Comparison of ENCODE assay signal across 18 cellular contexts in the genomic region with DNA sequence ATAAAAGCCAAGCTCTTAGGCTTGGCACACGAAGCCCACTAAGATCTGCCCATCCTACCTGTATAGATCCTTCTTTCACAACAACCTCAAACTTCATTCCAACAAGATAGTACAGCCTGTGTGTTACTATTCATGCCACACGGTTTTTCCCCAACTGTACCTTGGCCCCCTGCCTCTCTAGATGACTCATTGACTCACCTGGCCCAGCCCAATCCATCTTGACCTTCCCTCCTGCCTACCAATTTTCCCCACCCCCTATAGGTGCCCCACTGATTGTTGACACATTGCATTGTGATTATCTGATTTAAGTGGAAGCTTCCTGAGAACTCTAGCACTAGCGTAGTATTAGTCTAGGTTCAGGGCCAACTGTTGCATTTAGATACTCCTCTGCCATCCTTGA. TPM values are rescaled to one million over a fixed set of nuclear protein-coding genes. Genes with fewer than 3 reads are reported as not detected.
DNase-seq lines count a peak whose midpoint lies in the region; ATAC-seq and TF ChIP-seq lines count a peak whose summit lies in the region.
"Had no signal": no experiment of that assay in that cellular context is flagged by ENCODE, and none has a peak within 500 bp of the region (broad histone marks: within the 10 kb centered on the region; RNA-seq: fewer than 3 reads in every experiment).

No MANE protein-coding gene starts in this region.

- peaks cover 16% of the 10 kb centered on the region for H3K4me1 ChIP-seq in GM23338 (ENCODE audit: insufficient read depth)

- no peaks in the 10 kb centered on the region for H3K9me3 ChIP-seq in CD4-positive, alpha-beta T cell (ENCODE audit: control insufficient read depth, low read length)
- H3K9me3 ChIP-seq: MG63 had no signal

- H2AFZ ChIP-seq in GM23338 = no peak overlapping the region

- TF ChIP-seq CTCF in CD4-positive, alpha-beta T cell (IDR thresholded peaks at IDR 0.05) = no peak
- TF ChIP-seq CTCF in GM23338 (conservative IDR thresholded peaks at IDR 0.05; ENCODE audit: low read depth in 2 of 2) = no peak

- H3K4me3 ChIP-seq in GM23338 = no peak overlapping the region
- H3K4me3 ChIP-seq: MG63 had no signal

- POLR2A ChIA-PET in CD4-positive, alpha-beta T cell (lab: Charles Lee) = interaction anchor here (0.6 to 2.8 kb wide), 3 partner anchors 10 to 183 kb away, joined by 3 to 30 read pairs (median 6); no protein-coding TSS in a partner anchor
- POLR2A ChIA-PET in naive thymus-derived CD8-positive, alpha-beta T cell (lab: Charles Lee) = no interaction called here

- DNase-seq in CD4-positive, alpha-beta T cell = no peak
- DNase-seq in GM23338 (ENCODE audit: low spot score) (no peak), SKM-1 (lab: John Stamatoyannopoulos, UW; ENCODE audit: unreplicated experiment) (no peak), AG08395 (ENCODE audit: low spot score) (no peak)
- no peak for DNase-seq in central memory CD8-positive, alpha-beta T cell (ENCODE audit: low spot score in 2 of 2)
- DNase-seq in naive thymus-derived CD8-positive, alpha-beta T cell = no peak
- DNase-seq: ACHN; DMS153; MG63; NCI-H1105; NCI-H1694 treated with DMSO at 0.1 percent for 48 hours; NCI-H345; NCI-H526 treated with DMSO at 0.1 percent for 48 hours; NK-92 treated with Interleukin-12 subunit alpha and Interleukin-12 subunit beta, amount 100 ng/mL, for 24 hours had no signal

- peak overlapping the region; percentile 76 for H3K27ac Mint-ChIP-seq in CD4-positive, alpha-beta T cell
- H3K27ac Mint-ChIP-seq in GM23338 = peak overlapping the region; percentile 32; the same call in 1 of the 2 replicates
- H3K27ac Mint-ChIP-seq in central memory CD8-positive, alpha-beta T cell (ENCODE audit: low read depth) = peak overlapping the region; percentile 34
- peak overlapping the region in 9 of 10 donors; percentile 72 to 95 (median 92) for H3K27ac Mint-ChIP-seq in naive thymus-derived CD8-positive, alpha-beta T cell
- H3K27ac Mint-ChIP-seq: B cell had no signal

- H3F3A ChIP-seq in GM23338 (replicated peaks; ENCODE audit: low read depth) = no peaks in the 10 kb centered on the region

- no peaks in the 10 kb centered on the region for H3K36me3 Mint-ChIP-seq in CD4-positive, alpha-beta T cell (ENCODE audit: low read depth)
- no peaks in the 10 kb centered on the region; the same call in 2 of the 3 replicates for H3K36me3 Mint-ChIP-seq in GM23338 (ENCODE audit: low read depth)
- peaks cover 6% of the 10 kb centered on the region for H3K36me3 Mint-ChIP-seq in central memory CD8-positive, alpha-beta T cell (ENCODE audit: insufficient read depth)
- H3K36me3 Mint-ChIP-seq in naive thymus-derived CD8-positive, alpha-beta T cell = no peaks in the 10 kb centered on the region

- no peaks in the 10 kb centered on the region for H3K27me3 Mint-ChIP-seq in CD4-positive, alpha-beta T cell
- H3K27me3 Mint-ChIP-seq in GM23338 (ENCODE audit: insufficient read depth, low read depth, poor library complexity) = no peaks in the 10 kb centered on the region
- H3K27me3 Mint-ChIP-seq in central memory CD8-positive, alpha-beta T cell = no peaks in the 10 kb centered on the region
- no peaks in the 10 kb centered on the region for H3K27me3 Mint-ChIP-seq in naive thymus-derived CD8-positive, alpha-beta T cell
- H3K27me3 Mint-ChIP-seq: B cell had no signal

- no peak overlapping the region for H3K4me3 Mint-ChIP-seq in CD4-positive, alpha-beta T cell
- H3K4me3 Mint-ChIP-seq in GM23338 = no peak overlapping the region
- H3K4me3 Mint-ChIP-seq in central memory CD8-positive, alpha-beta T cell = no peak overlapping the region
- H3K4me3 Mint-ChIP-seq in naive thymus-derived CD8-positive, alpha-beta T cell = peak overlapping the region in 2 of 10 donors; percentile 19 to 41
- H3K4me3 Mint-ChIP-seq: B cell had no signal

- H3K9me2 ChIP-seq in GM23338 (ENCODE audit: insufficient read depth) = peaks cover 10% of the 10 kb centered on the region; the same call in 1 of the 2 replicates

- no peak for ATAC-seq in CD4-positive, alpha-beta T cell (ENCODE audit: poor library complexity)
- ATAC-seq in GM23338 (no peak), GM21619 (IDR thresholded peaks at IDR 0.05; ENCODE audit: unreplicated experiment) (no peak)
- no peak for ATAC-seq in central memory CD8-positive, alpha-beta T cell (replicated peaks; ENCODE audit: extremely low read depth, poor library complexity, severe bottlenecking)
- ATAC-seq in naive thymus-derived CD8-positive, alpha-beta T cell = no peak
- ATAC-seq: HepG2 had no signal

- H3K27me3 ChIP-seq in CD4-positive, alpha-beta T cell (ENCODE audit: control insufficient read depth, insufficient read depth, low read length) = no peaks in the 10 kb centered on the region
- no peaks in the 10 kb centered on the region for H3K27me3 ChIP-seq in GM23338 (ENCODE audit: insufficient read depth)
- H3K27me3 ChIP-seq: MG63 had no signal

- H4K20me1 ChIP-seq in GM23338 (replicated peaks; ENCODE audit: insufficient read depth) = no peaks in the 10 kb centered on the region

- peaks cover 3% of the 10 kb centered on the region for H3K9me3 Mint-ChIP-seq in CD4-positive, alpha-beta T cell
- H3K9me3 Mint-ChIP-seq in GM23338 = no peaks in the 10 kb centered on the region; the same call in 2 of the 3 replicates
- H3K9me3 Mint-ChIP-seq in central memory CD8-positive, alpha-beta T cell = no peaks in the 10 kb centered on the region
- H3K9me3 Mint-ChIP-seq in naive thymus-derived CD8-positive, alpha-beta T cell = peaks cover 0 to 3% (median 0%) of the 10 kb centered on the region in 9 donors

- no peak overlapping the region for H3K4me2 ChIP-seq in GM23338
- H3K4me2 ChIP-seq: KMS-11 had no signal

- H3K36me3 ChIP-seq in GM23338 (ENCODE audit: insufficient read depth) = no peaks in the 10 kb centered on the region
- H3K36me3 ChIP-seq: MG63 had no signal

- no peaks in the 10 kb centered on the region for H3K79me2 ChIP-seq in GM23338 (replicated peaks; ENCODE audit: insufficient read depth)

- peaks cover 42% of the 10 kb centered on the region for H3K4me1 Mint-ChIP-seq in CD4-positive, alpha-beta T cell (ENCODE audit: low read depth)
- peaks cover 27% of the 10 kb centered on the region for H3K4me1 Mint-ChIP-seq in GM23338
- H3K4me1 Mint-ChIP-seq in central memory CD8-positive, alpha-beta T cell = peaks cover 34% of the 10 kb centered on the region
- H3K4me1 Mint-ChIP-seq in naive thymus-derived CD8-positive, alpha-beta T cell = peaks cover 41 to 54% (median 49%) of the 10 kb centered on the region in 4 donors

- CTCF ChIA-PET in CD4-positive, alpha-beta T cell (lab: Charles Lee) = no interaction called here

- intact Hi-C loops in CD4-positive, alpha-beta T cell (cut with DNase I, micrococcal nuclease) = loop anchor here in 1 of 2 experiments (5.0 kb wide), 1 partner anchor 38 kb away; no protein-coding TSS in a partner anchor

- no peak overlapping the region for H3K27ac ChIP-seq in CD4-positive, alpha-beta T cell (ENCODE audit: low read depth, low read length)
- no peak overlapping the region for H3K27ac ChIP-seq in GM23338 (ENCODE audit: low read depth)
- H3K27ac ChIP-seq: KMS-11 had no signal

TF ChIP-seq in GM23338, 12 proteins besides CTCF, POLR2A, EP300 and RAD21:
- TF ChIP-seq CREB1 (CRISPR knock-in tag; IDR thresholded peaks at IDR 0.05; ENCODE audit: low read depth) = no peak

RNA-seq across cellular contexts. Expression of a gene that starts 2.0 kb away (rescaled TPM):
- 1 to 10 TPM; 2.1 to 2.2 TPM for total RNA-seq in CD4-positive, alpha-beta T cell
- total RNA-seq in GM23338 (2014; rRNA removed; shearing (Covaris generic)) = 0.74 and 1.2 TPM in 2 replicates
- 0.35 and 1.3 TPM in 2 replicates for polyA plus RNA-seq in GM23338 (2016; fragmentation: Nextera tagmentation; extraction: Ambion mirVana)
- not detected for total RNA-seq in naive thymus-derived CD8-positive, alpha-beta T cell
- polyA plus RNA-seq in naive thymus-derived CD8-positive, alpha-beta T cell = 10 to 100 TPM; 28.4 to 39.2 (median 37.0) TPM
- total RNA-seq: B cell had no signal

Comparison
In these comparisons a context has a peak if more than half of its experiments do, and no peak if none do; other contexts are left out.
1. H3K27ac Mint-ChIP-seq: peak in every context shown above with its lines; median percentile 92 in naive thymus-derived CD8-positive, alpha-beta T cell; 76 in CD4-positive, alpha-beta T cell; 34 in central memory CD8-positive, alpha-beta T cell; 32 in GM23338.